Comparison of ENCODE assay signal across 27 cellular contexts in the genomic region with DNA sequence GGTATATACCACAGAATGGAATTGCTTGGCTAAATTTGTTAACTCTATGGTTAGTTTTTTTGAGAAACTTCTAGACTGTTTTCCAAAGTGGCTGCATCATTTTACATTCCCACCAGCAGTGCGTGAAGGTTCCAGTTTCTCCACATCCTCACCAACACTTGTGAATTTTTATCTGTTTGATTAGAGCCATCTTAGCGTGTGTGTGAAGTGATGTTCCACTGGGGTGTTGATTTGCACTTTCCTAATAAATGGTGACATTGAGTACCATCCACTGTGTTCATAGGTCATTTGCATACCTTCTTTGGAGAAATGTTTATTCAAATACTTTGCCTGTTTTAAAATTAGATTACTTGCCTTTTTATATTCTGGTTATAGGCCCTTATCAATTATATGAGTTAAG.
"Had no signal": no experiment of that assay in that cellular context is flagged by ENCODE, and none has a peak within 500 bp of the region (broad histone marks: within the 10 kb centered on the region; RNA-seq: fewer than 3 reads in every experiment).

No MANE protein-coding gene starts in this region.

- ATAC-seq: activated CD4-positive, alpha-beta T cell treated with anti-CD3 and anti-CD28 coated beads for 36 hours; activated CD8-positive, alpha-beta memory T cell treated with anti-CD3 and anti-CD28 coated beads, Interleukin-2, amount 10 ng/mL, durations not matched to agents 7 days and 5 days; activated CD8-positive, alpha-beta T cell treated with anti-CD3 and anti-CD28 coated beads, Interleukin-2, amount 10 ng/mL, durations not matched to agents 7 days and 5 days; activated naive CD8-positive, alpha-beta T cell treated with anti-CD3 and anti-CD28 coated beads, Interleukin-2, amount 50 U/mL, for 24 hours; body of pancreas had no signal

- DNase-seq: activated CD4-positive, alpha-beta memory T cell treated with anti-CD3 and anti-CD28 coated beads for 36 hours; activated CD4-positive, alpha-beta T cell treated with anti-CD3 and anti-CD28 coated beads for 36 hours; activated CD4-positive, alpha-beta T cell treated with anti-CD3 and anti-CD28 coated beads, Interleukin-2, amount 10 ng/mL, durations not matched to agents 24 days and 14 days; activated CD4-positive, CD25-positive, alpha-beta regulatory T cell; activated CD4-positive, CD25-positive, alpha-beta regulatory T cell treated with anti-CD3 and anti-CD28 coated beads, Interleukin-2, amount 50 U/mL, for 72 hours; activated CD8-positive, alpha-beta memory T cell treated with anti-CD3 and anti-CD28 coated beads, Interleukin-2, amount 50 U/mL, for 4 hours; activated CD8-positive, alpha-beta T cell treated with anti-CD3 and anti-CD28 coated beads, Interleukin-2, amount 10 ng/mL, durations not matched to agents 7 days and 5 days; activated effector memory CD4-positive, alpha-beta T cell treated with anti-CD3 and anti-CD28 coated beads, Interleukin-2, amount 50 U/mL, for 16 hours; activated naive CD4-positive, alpha-beta T cell treated with anti-CD3 and anti-CD28 coated beads for 36 hours; activated naive CD8-positive, alpha-beta T cell treated with anti-CD3 and anti-CD28 coated beads for 36 hours; activated naive CD8-positive, alpha-beta T cell treated with anti-CD3 and anti-CD28 coated beads, Interleukin-2, amount 50 U/mL, for 24 hours; activated T-cell treated with anti-CD3 and anti-CD28 coated beads, Interleukin-2, amount 50 U/mL, for 1 hour; activated T-cell treated with anti-CD3 and anti-CD28 coated beads, Interleukin-2, amount 50 U/mL, for 48 hours; adrenal gland; amygdala; aorta; body of pancreas; central memory CD4-positive, alpha-beta T cell; cerebellar nuclear complex; colonic mucosa; dorsolateral prefrontal cortex; effector memory CD4-positive, alpha-beta T cell; endodermal cell; erythroblast; esophagus squamous epithelium; T-helper 2 cell had no signal

- H3K27ac ChIP-seq: adrenal gland, body of pancreas, colonic mucosa, dorsolateral prefrontal cortex, esophagus squamous epithelium had no signal

- H3K4me1 ChIP-seq: colonic mucosa, esophagus squamous epithelium had no signal

- H3K9me3 ChIP-seq: adrenal gland, body of pancreas, colonic mucosa had no signal

- H3K27me3 ChIP-seq: adrenal gland, body of pancreas, colonic mucosa, dorsolateral prefrontal cortex, esophagus squamous epithelium had no signal

- H3K4me3 ChIP-seq: adrenal gland, body of pancreas, colonic mucosa, dorsolateral prefrontal cortex, esophagus squamous epithelium had no signal

- H3K36me3 ChIP-seq: adrenal gland, colonic mucosa, esophagus squamous epithelium had no signal
